In genomic region chr5:178765753-178766300, GRCh38 we compare ENCODE assay signal across 22 cellular contexts. TPM values are rescaled to one million over a fixed set of nuclear protein-coding genes. Genes with fewer than 3 reads are reported as not detected.
A peak's percentile ranks its signal among the peaks of the same experiment; 100 is the strongest.
DNase-seq lines count a peak whose midpoint lies in the region; ATAC-seq and TF ChIP-seq lines count a peak whose summit lies in the region.
"Had no signal": no experiment of that assay in that cellular context is flagged by ENCODE, and none has a peak within 500 bp of the region (broad histone marks: within the 10 kb centered on the region; RNA-seq: fewer than 3 reads in every experiment).

No MANE protein-coding gene starts in this region.

- DNase-seq in mammary epithelial cell: peak; percentile 56
- peak; percentile 39 for DNase-seq in chondrocyte (ENCODE audit: low spot score)
- DNase-seq in foreskin keratinocyte: peak; percentile 29 to 31
- DNase-seq in testis: peak; percentile 6
- DNase-seq in activated CD4-positive, alpha-beta T cell treated with anti-CD3 and anti-CD28 coated beads for 1 hour: no peak
- DNase-seq: C1 segment of cervical spinal cord; Caco-2; CD8-positive, alpha-beta T cell; GOT3; HCEC 1CT; NCI-H1092; NCI-H1436 treated with DMSO at 0.1 percent for 48 hours; NCI-H187 treated with DMSO at 0.1 percent for 48 hours; NCI-H446; NCI-H524 treated with DMSO at 0.1 percent for 48 hours; NCI-H774; SJCRH30 had no signal

- no peak for ATAC-seq in foreskin keratinocyte
- no peak for ATAC-seq in GM18511 (IDR thresholded peaks at IDR 0.05; ENCODE audit: unreplicated experiment)
- ATAC-seq in HG02623 (IDR thresholded peaks at IDR 0.05; ENCODE audit: unreplicated experiment): no peak
- ATAC-seq: CD8-positive, alpha-beta T cell; GM12878; Right ventricle myocardium inferior; SK-N-SH treated with all-trans-retinoic acid at 6 μM for 48 hours had no signal

- in situ Hi-C loops in mammary epithelial cell (cut with MboI; ENCODE audit: low sequenced_read_pairs in 2 of 2): no loop called here

- peaks cover 36% of the 10 kb centered on the region for H3K9me3 Mint-ChIP-seq in chondrocyte (ENCODE audit: low read depth)

- dilution Hi-C loops in mammary epithelial cell (cut with HindIII; ENCODE audit: low sequenced_read_pairs): no loop called here

- H4K20me1 ChIP-seq in mammary epithelial cell (ENCODE audit: insufficient read depth, low read length): no peaks in the 10 kb centered on the region

- H3K27me3 Mint-ChIP-seq in chondrocyte (ENCODE audit: low read depth): no peaks in the 10 kb centered on the region

- H3K4me1 ChIP-seq in mammary epithelial cell (ENCODE audit: insufficient read depth, low read length): no peaks in the 10 kb centered on the region
- H3K4me1 ChIP-seq in foreskin keratinocyte: no peaks in the 10 kb centered on the region
- H3K4me1 ChIP-seq in testis: no peaks in the 10 kb centered on the region
- H3K4me1 ChIP-seq: Caco-2, SJCRH30 had no signal

- H3K4me2 ChIP-seq in mammary epithelial cell (ENCODE audit: insufficient read depth, low read depth, low read length): no peak overlapping the region

- TF ChIP-seq CTCF in mammary epithelial cell (conservative IDR thresholded peaks at IDR 0.05 in 1 of 2, IDR thresholded peaks at IDR 0.05 in 1 of 2; ENCODE audit: extremely low read depth in 1 of 2, insufficient read depth in 1 of 2, low read depth in 1 of 2, low read length in 2 of 2) (no peak), chondrocyte (IDR thresholded peaks at IDR 0.05) (no peak), foreskin keratinocyte (conservative IDR thresholded peaks at IDR 0.05) (no peak), testis (IDR thresholded peaks at IDR 0.05) (no peak)

- H3K9me3 ChIP-seq in mammary epithelial cell (replicated peaks; ENCODE audit: insufficient read depth, low read length) (peaks cover 30% of the 10 kb centered on the region), testis (no peaks in the 10 kb centered on the region)
- H3K9me3 ChIP-seq: Caco-2, SJCRH30 had no signal

- TF ChIP-seq POLR2A in testis (IDR thresholded peaks at IDR 0.05): no peak

- no peaks in the 10 kb centered on the region for H3K4me1 Mint-ChIP-seq in chondrocyte (ENCODE audit: low read depth)

- CTCF ChIA-PET in mammary epithelial cell (lab: Charles Lee; ENCODE audit: low non-redundant PET): no interaction called here

- H3K27ac Mint-ChIP-seq in chondrocyte (ENCODE audit: unreplicated experiment): no peak overlapping the region
- H3K27ac Mint-ChIP-seq: CD8-positive, alpha-beta T cell had no signal

- H3K4me3 ChIP-seq in mammary epithelial cell (replicated peaks in 1 of 3; ENCODE audit: insufficient read depth in 1 of 3, low read depth in 2 of 3, low read length in 3 of 3) (no peak overlapping the region), testis (no peak overlapping the region)
- H3K4me3 ChIP-seq: GM12878, SJCRH30 had no signal

- H3K36me3 ChIP-seq in mammary epithelial cell (ENCODE audit: insufficient read depth, low read length) (no peaks in the 10 kb centered on the region), testis (ENCODE audit: low read depth, missing control alignments) (no peaks in the 10 kb centered on the region)
- H3K36me3 ChIP-seq: SJCRH30 had no signal

- WGBS in mammary epithelial cell (ENCODE audit: low coverage, missing lambda C conversion rate): 9% methylated on average over 9 of the region's 10 CpGs
- WGBS in testis, 2 donors: 79 to 81% methylated on average over 10 of the region's 10 CpGs

- no peak overlapping the region for H3K9ac ChIP-seq in mammary epithelial cell (ENCODE audit: insufficient read depth, low read length)

- BruUV-seq in mammary epithelial cell (replicated peaks; lab: Mats Ljungman, UMichigan): no TSS peak

- intact Hi-C loops in mammary epithelial cell (cut with micrococcal nuclease): no loop called here
- intact Hi-C loops in testis (cut with DNase I; ENCODE audit: low total_unique reads): no loop called here

- H3K27ac ChIP-seq in mammary epithelial cell (ENCODE audit: insufficient read depth, low read depth, low read length) (no peak overlapping the region), foreskin keratinocyte (no peak overlapping the region), testis (no peak overlapping the region)
- H3K27ac ChIP-seq: SJCRH30 had no signal

- H2AFZ ChIP-seq in mammary epithelial cell (ENCODE audit: low read depth, low read length): no peak overlapping the region

- no peaks in the 10 kb centered on the region for H3K27me3 ChIP-seq in mammary epithelial cell (ENCODE audit: insufficient read depth, low read length)
- no peaks in the 10 kb centered on the region for H3K27me3 ChIP-seq in foreskin keratinocyte
- no peaks in the 10 kb centered on the region for H3K27me3 ChIP-seq in testis
- H3K27me3 ChIP-seq: SJCRH30 had no signal

- no peaks in the 10 kb centered on the region for H3K79me2 ChIP-seq in mammary epithelial cell (ENCODE audit: insufficient read depth, low read length)

- no peaks in the 10 kb centered on the region for H3K36me3 Mint-ChIP-seq in chondrocyte (ENCODE audit: low read depth)
- H3K36me3 Mint-ChIP-seq: CD8-positive, alpha-beta T cell had no signal

- no peak overlapping the region for H3K4me3 Mint-ChIP-seq in chondrocyte (ENCODE audit: unreplicated experiment)
- H3K4me3 Mint-ChIP-seq: CD8-positive, alpha-beta T cell had no signal

RNA-seq across cellular contexts. Expression of gene ZNF354A, which starts 35.4 kb away (rescaled TPM):
- total RNA-seq in mammary epithelial cell: 10 to 100 TPM; 12.5 to 14.1 TPM
- polyA plus RNA-seq in mammary epithelial cell: 5.7 TPM
- polyA minus RNA-seq in mammary epithelial cell: not detected
- total RNA-seq in chondrocyte: 12.6 to 13.5 TPM (median 13.4 TPM) in 3 replicates
- 9.6 and 10.3 TPM in 2 replicates for total RNA-seq in foreskin keratinocyte
- 4.5 and 5.2 TPM in 2 replicates for polyA plus RNA-seq in foreskin keratinocyte
- total RNA-seq in testis: 10 to 100 TPM; 14.2 to 30.0 TPM
- polyA plus RNA-seq in testis (ENCODE audit: insufficient read depth, low read depth, low replicate concordance): 10.5 TPM
